Comparison of ENCODE assay signal across 8 cellular contexts in genomic region chr6:4021133-4021861, GRCh38. TPM values are rescaled to one million over a fixed set of nuclear protein-coding genes. Genes with fewer than 3 reads are reported as not detected.
DNase-seq lines count a peak whose midpoint lies in the region; ATAC-seq, FAIRE-seq and TF ChIP-seq lines count a peak whose summit lies in the region.

No MANE protein-coding gene starts in this region.

- H3K27me3 ChIP-seq in AG04450 (ENCODE audit: control insufficient read depth, insufficient read depth, low read length) (no peaks in the 10 kb centered on the region), bronchial epithelial cell (ENCODE audit: control insufficient read depth, insufficient read depth, low read length) (no peaks in the 10 kb centered on the region)

- CTCF ChIA-PET in AG04450 (lab: Charles Lee), result interaction anchor here (0.5 to 1.9 kb wide), 16 partner anchors 9 to 957 kb away, joined by 3 to 14 read pairs (median 4); no protein-coding TSS in a partner anchor

- DNase-seq in AG04450 (ENCODE audit: low read depth, low spot score) (peak; percentile 91), NCI-H2196 (lab: John Stamatoyannopoulos, UW; ENCODE audit: unreplicated experiment) (peak; percentile 95), bronchial epithelial cell (ENCODE audit: low read depth) (peak; percentile 93), iPS-NIHi11 (ENCODE audit: low spot score) (peak; percentile 84)

- H3K27ac ChIP-seq in AG04450 (ENCODE audit: low read depth, low read length) (peak overlapping the region; percentile 95), skin epidermis (peak overlapping the region; percentile 88 to 99 (median 96))

- POLR2A ChIA-PET in AG04450 (lab: Yijun Ruan, JAX), result interaction anchor here (0.5 to 1.7 kb wide), 12 partner anchors 18 to 953 kb away, joined by 3 to 14 read pairs (median 4); partner anchors contain the start of genes ECI2 and RIPK1

- peaks cover 3% of the 10 kb centered on the region; the same call in 1 of the 2 replicates for H3K9me3 ChIP-seq in AG04450 (ENCODE audit: control insufficient read depth, insufficient read depth, low read length)

- H3K4me3 ChIP-seq in AG04450 (ENCODE audit: low read depth, low read length), result peak overlapping the region; percentile 91
- H3K4me3 ChIP-seq in WI38 (ENCODE audit: low read depth, low read length), result peak overlapping the region; percentile 88
- peak overlapping the region; percentile 98 for H3K4me3 ChIP-seq in bronchial epithelial cell (ENCODE audit: low read depth, low read length)
- peak overlapping the region; percentile 58 to 89 (median 84) for H3K4me3 ChIP-seq in skin epidermis

- no peaks in the 10 kb centered on the region for H3K36me3 ChIP-seq in bronchial epithelial cell (ENCODE audit: control insufficient read depth, insufficient read depth, low read length)

- TF ChIP-seq CTCF in AG04450 (IDR thresholded peaks at IDR 0.05; ENCODE audit: low read depth, low read length) (peak; percentile 33; the same call in 1 of the 2 replicates), WI38 (IDR thresholded peaks at IDR 0.05; ENCODE audit: low read depth, low read length) (0 out of 2 replicates have a peak, but pooled peaks have one; percentile 19), bronchial epithelial cell (IDR thresholded peaks at IDR 0.05; ENCODE audit: insufficient read depth, low read length, severe bottlenecking) (peak; percentile 61)

- ATAC-seq in GM18868 (IDR thresholded peaks at IDR 0.05; ENCODE audit: unreplicated experiment), result peak; percentile 59
- peak; percentile 50 for ATAC-seq in HG03135 (IDR thresholded peaks at IDR 0.05; ENCODE audit: unreplicated experiment)

- peak; percentile 7 for FAIRE-seq in bronchial epithelial cell (lab: Jason Lieb, UNC)

RNA-seq across cellular contexts. Expression of gene FAM217A, which starts 57.6 kb away (rescaled TPM):
- polyA plus RNA-seq in AG04450 (2011; rRNA removed), result not detected in 2 replicates
- polyA minus RNA-seq in AG04450 (2011; rRNA and poly(A)+ RNA removed), result not detected in 2 replicates
- total RNA-seq in bronchial epithelial cell, result not detected in 2 replicates

Comparison
In these comparisons a context has a peak if more than half of its experiments do, and no peak if none do; other contexts are left out.
1. Peak in every context shown above with its lines: DNase-seq, ATAC-seq, H3K4me3 ChIP-seq and H3K27ac ChIP-seq.